ENCODE assay signal across 16 cellular contexts in the genomic region with DNA sequence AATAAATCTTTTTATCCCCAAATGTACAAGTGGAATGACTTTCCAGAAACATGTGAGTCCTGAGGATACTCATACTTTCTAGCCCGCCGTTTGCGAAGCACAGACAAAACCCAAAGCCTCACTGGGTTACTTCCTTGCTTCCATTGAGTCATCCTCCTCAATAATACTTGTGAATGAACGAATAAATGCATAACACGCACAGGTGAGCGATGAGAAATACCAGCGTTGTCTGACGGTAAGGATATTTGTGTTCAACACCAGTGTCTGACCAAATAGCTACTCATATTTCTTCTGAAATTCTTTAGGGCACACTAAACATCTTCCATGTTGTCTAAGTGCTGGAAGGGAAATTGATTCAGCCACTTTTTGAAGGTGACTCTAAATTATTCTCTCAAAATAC. TPM values are rescaled to one million over a fixed set of nuclear protein-coding genes. Genes with fewer than 3 reads are reported as not detected.
DNase-seq lines count a peak whose midpoint lies in the region; ATAC-seq lines count a peak whose summit lies in the region.
"Had no signal": no experiment of that assay in that cellular context is flagged by ENCODE, and none has a peak within 500 bp of the region (broad histone marks: within the 10 kb centered on the region; RNA-seq: fewer than 3 reads in every experiment).

No MANE protein-coding gene starts in this region.

- H2AK5ac ChIP-seq in trophoblast cell (ENCODE audit: low read length) = no peak overlapping the region

- H3K9ac ChIP-seq in Karpas-422 (ENCODE audit: low read length) (0 out of 2 replicates have a peak overlapping the region, but pooled peaks have one; percentile 24), trophoblast cell (ENCODE audit: low read length) (no peak overlapping the region)

- no peak overlapping the region for H4K12ac ChIP-seq in trophoblast cell (ENCODE audit: low read depth, low read length)

- H2BK12ac ChIP-seq in trophoblast cell (ENCODE audit: low read length) = no peak overlapping the region

- H3K4me1 ChIP-seq in Karpas-422 (ENCODE audit: low read length) (peaks cover 17% of the 10 kb centered on the region), trophoblast cell (ENCODE audit: control insufficient read depth in 1 of 2, insufficient read depth in 2 of 2, low read length in 2 of 2) (peaks cover 15 to 18% of the 10 kb centered on the region in 2 experiments)

- H3K9me2 ChIP-seq in Karpas-422 (replicated peaks; ENCODE audit: insufficient read depth, low read length) = no peaks in the 10 kb centered on the region

- H3K36me3 Mint-ChIP-seq in activated CD4-positive, alpha-beta T cell treated with anti-CD3 and anti-CD28 coated beads for 36 hours (ENCODE audit: low read depth) = no peaks in the 10 kb centered on the region
- no peaks in the 10 kb centered on the region for H3K36me3 Mint-ChIP-seq in activated naive CD8-positive, alpha-beta T cell treated with anti-CD3 and anti-CD28 coated beads, Interleukin-2, amount 50 U/mL, for 24 hours (ENCODE audit: low read depth)

- intact Hi-C loops in activated CD4-positive, alpha-beta T cell treated with anti-CD3 and anti-CD28 coated beads for 36 hours (cut with DNase I, micrococcal nuclease) = loop anchor here (1.0 to 10.0 kb wide), 3 partner anchors 34 to 118 kb away; partner anchors contain the start of genes CCNG2 (in 1 of the 2) and CCNI (in 1 of the 2)

- H3K79me1 ChIP-seq in trophoblast cell (ENCODE audit: low read length) = peaks cover 10% of the 10 kb centered on the region

- CTCF ChIA-PET in activated CD4-positive, alpha-beta T cell treated with anti-CD3 and anti-CD28 coated beads for 36 hours (lab: Charles Lee) = interaction anchor here (0.7 to 2.8 kb wide), 4 partner anchors 11 to 97 kb away, joined by 3 to 34 read pairs (median 4); no protein-coding TSS in a partner anchor

- peaks cover 25% of the 10 kb centered on the region for H3K4me1 Mint-ChIP-seq in activated CD4-positive, alpha-beta T cell treated with anti-CD3 and anti-CD28 coated beads for 36 hours
- peaks cover 32% of the 10 kb centered on the region for H3K4me1 Mint-ChIP-seq in activated naive CD8-positive, alpha-beta T cell treated with anti-CD3 and anti-CD28 coated beads, Interleukin-2, amount 50 U/mL, for 24 hours

- no peaks in the 10 kb centered on the region for H3K36me3 ChIP-seq in Karpas-422 (ENCODE audit: insufficient read depth, low read length)
- H3K36me3 ChIP-seq in trophoblast cell (ENCODE audit: control insufficient read depth in 1 of 2, insufficient read depth in 2 of 2, low read length in 2 of 2) = no peaks in the 10 kb centered on the region
- H3K36me3 ChIP-seq: esophagus squamous epithelium, heart right ventricle had no signal

- no peak overlapping the region for H3K27ac Mint-ChIP-seq in activated CD4-positive, alpha-beta T cell treated with anti-CD3 and anti-CD28 coated beads for 36 hours
- peak overlapping the region; percentile 67 for H3K27ac Mint-ChIP-seq in activated naive CD8-positive, alpha-beta T cell treated with anti-CD3 and anti-CD28 coated beads, Interleukin-2, amount 50 U/mL, for 24 hours

- no peak for ATAC-seq in activated CD4-positive, alpha-beta T cell treated with anti-CD3 and anti-CD28 coated beads for 36 hours
- ATAC-seq in activated naive CD8-positive, alpha-beta T cell treated with anti-CD3 and anti-CD28 coated beads, Interleukin-2, amount 50 U/mL, for 24 hours = no peak
- ATAC-seq in GM21576 (IDR thresholded peaks at IDR 0.05; ENCODE audit: unreplicated experiment) = no peak
- ATAC-seq in GM19351 (IDR thresholded peaks at IDR 0.05; ENCODE audit: unreplicated experiment) = no peak

- peak overlapping the region; percentile 60 for H3K4me3 Mint-ChIP-seq in activated CD4-positive, alpha-beta T cell treated with anti-CD3 and anti-CD28 coated beads for 36 hours
- peak overlapping the region; percentile 82 for H3K4me3 Mint-ChIP-seq in activated naive CD8-positive, alpha-beta T cell treated with anti-CD3 and anti-CD28 coated beads, Interleukin-2, amount 50 U/mL, for 24 hours

- H2BK120ac ChIP-seq in trophoblast cell (ENCODE audit: insufficient read depth, low read length, poor library complexity) = no peak overlapping the region

- no peak overlapping the region for H3K14ac ChIP-seq in trophoblast cell (ENCODE audit: low read length)

- 0 out of 2 replicates have a peak overlapping the region, but pooled peaks have one; percentile 28 for H2AFZ ChIP-seq in Karpas-422 (ENCODE audit: low read length)
- no peak overlapping the region for H2AFZ ChIP-seq in trophoblast cell (ENCODE audit: insufficient read depth, low read length, poor library complexity)

- H4K8ac ChIP-seq in trophoblast cell (ENCODE audit: low read depth, low read length) = no peak overlapping the region

- H3K9me3 ChIP-seq in Karpas-422 (ENCODE audit: low read length) = no peaks in the 10 kb centered on the region
- H3K9me3 ChIP-seq in trophoblast cell (ENCODE audit: insufficient read depth, low read depth, low read length) = no peaks in the 10 kb centered on the region
- H3K9me3 ChIP-seq: Caco-2, esophagus squamous epithelium, heart right ventricle had no signal

- H3K4me2 ChIP-seq in Karpas-422 (ENCODE audit: low read depth, low read length, poor library complexity, severe bottlenecking) = peak overlapping the region; percentile 67
- H3K4me2 ChIP-seq in trophoblast cell (ENCODE audit: low read length) = no peak overlapping the region

- H3K27ac ChIP-seq in Karpas-422 (ENCODE audit: low read length) = no peak overlapping the region
- no peak overlapping the region for H3K27ac ChIP-seq in trophoblast cell (ENCODE audit: low read depth, low read length)
- H3K27ac ChIP-seq: VCaP had no signal

- H3K27me3 ChIP-seq in Karpas-422 (ENCODE audit: low read length) (no peaks in the 10 kb centered on the region), trophoblast cell (ENCODE audit: insufficient read depth, low read length) (no peaks in the 10 kb centered on the region)
- H3K27me3 ChIP-seq: esophagus squamous epithelium had no signal

- no peaks in the 10 kb centered on the region for H3K9me3 Mint-ChIP-seq in activated CD4-positive, alpha-beta T cell treated with anti-CD3 and anti-CD28 coated beads for 36 hours (ENCODE audit: low read depth)
- no peaks in the 10 kb centered on the region for H3K9me3 Mint-ChIP-seq in activated naive CD8-positive, alpha-beta T cell treated with anti-CD3 and anti-CD28 coated beads, Interleukin-2, amount 50 U/mL, for 24 hours

- no peak overlapping the region for H3K4ac ChIP-seq in trophoblast cell (ENCODE audit: low read depth, low read length)

- no CpG with 5 or more reads among the region's 8 CpGs for WGBS in trophoblast cell (ENCODE audit: extremely low coverage, insufficient coverage, insufficient read length)

- peak overlapping the region; percentile 57 for H3K4me3 ChIP-seq in Karpas-422 (ENCODE audit: low read length)
- H3K4me3 ChIP-seq in trophoblast cell (ENCODE audit: low read depth, low read length) = no peak overlapping the region

- no peak overlapping the region for H2BK5ac ChIP-seq in trophoblast cell (ENCODE audit: low read depth, low read length, poor library complexity)

- no peaks in the 10 kb centered on the region for H3K27me3 Mint-ChIP-seq in activated CD4-positive, alpha-beta T cell treated with anti-CD3 and anti-CD28 coated beads for 36 hours
- H3K27me3 Mint-ChIP-seq in activated naive CD8-positive, alpha-beta T cell treated with anti-CD3 and anti-CD28 coated beads, Interleukin-2, amount 50 U/mL, for 24 hours = no peaks in the 10 kb centered on the region

- no peak overlapping the region for H3K18ac ChIP-seq in trophoblast cell (ENCODE audit: low read length)

- no peak overlapping the region for H3K23ac ChIP-seq in trophoblast cell (ENCODE audit: low read length)

- DNase-seq in activated CD4-positive, alpha-beta T cell treated with anti-CD3 and anti-CD28 coated beads for 36 hours = no peak
- DNase-seq in activated CD4-positive, alpha-beta T cell treated with anti-CD3 and anti-CD28 coated beads for 4 hours = no peak
- DNase-seq in Karpas-422 = no peak
- DNase-seq in activated naive CD8-positive, alpha-beta T cell treated with anti-CD3 and anti-CD28 coated beads, Interleukin-2, amount 50 U/mL, for 24 hours = no peak
- DNase-seq in trophoblast cell = peak; percentile 66 to 82
- DNase-seq in NCI-H2081 (lab: John Stamatoyannopoulos, UW) = no peak
- DNase-seq: Caco-2, cortex of kidney, GOT3, NCI-H187 treated with DMSO at 0.1 percent for 48 hours, NCI-H510A treated with DMSO at 0.1 percent for 48 hours had no signal

- no peaks in the 10 kb centered on the region for H4K20me1 ChIP-seq in Karpas-422 (ENCODE audit: insufficient read depth, low read depth, low read length)

- no peak overlapping the region for H4K91ac ChIP-seq in trophoblast cell (ENCODE audit: low read depth, low read length)

- H3K79me2 ChIP-seq in Karpas-422 (ENCODE audit: low read length) (no peaks in the 10 kb centered on the region), trophoblast cell (ENCODE audit: control insufficient read depth, insufficient read depth, low read length, poor library complexity) (no peaks in the 10 kb centered on the region)

- POLR2A ChIA-PET in activated CD4-positive, alpha-beta T cell treated with anti-CD3 and anti-CD28 coated beads for 36 hours (lab: Charles Lee) = interaction anchor here (0.6 to 1.0 kb wide), 3 partner anchors 12 to 58 kb away, joined by 3 to 5 read pairs (median 3); no protein-coding TSS in a partner anchor

RNA-seq across cellular contexts. Expression of gene CCNG2, which starts 36.0 kb away (rescaled TPM):
- 10 to 100 TPM; 25.7 to 28.6 TPM for total RNA-seq in activated CD4-positive, alpha-beta T cell treated with anti-CD3 and anti-CD28 coated beads for 36 hours
- total RNA-seq in Karpas-422 (2014; rRNA removed; shearing (Covaris generic); ENCODE audit: low replicate concordance) = 11.8 and 38.8 TPM in 2 replicates
- polyA plus RNA-seq in trophoblast cell (2013) = 69.7 and 76.1 TPM in 2 replicates

Comparison
In these comparisons a context has a peak if more than half of its experiments do, and no peak if none do; other contexts are left out.
1. DNase-seq: peak in trophoblast cell (2 of 2); none in activated CD4-positive, alpha-beta T cell treated with anti-CD3 and anti-CD28 coated beads for 36 hours (single experiment), activated CD4-positive, alpha-beta T cell treated with anti-CD3 and anti-CD28 coated beads for 4 hours (0 of 2), Karpas-422 (single experiment), activated naive CD8-positive, alpha-beta T cell treated with anti-CD3 and anti-CD28 coated beads, Interleukin-2, amount 50 U/mL, for 24 hours (single experiment) and NCI-H2081 (0 of 2).